In genomic region chr1:38611661-38612211, GRCh38 we compare ENCODE assay signal across 11 cellular contexts.
DNase-seq lines count a peak whose midpoint lies in the region; ATAC-seq lines count a peak whose summit lies in the region.
"Had no signal": no experiment of that assay in that cellular context is flagged by ENCODE, and none has a peak within 500 bp of the region (broad histone marks: within the 10 kb centered on the region; RNA-seq: fewer than 3 reads in every experiment).

No MANE protein-coding gene starts in this region.

- no peak for DNase-seq in activated naive CD4-positive, alpha-beta T cell treated with anti-CD3 and anti-CD28 coated beads, Interleukin-2, amount 10 ng/mL, durations not matched to agents 7 days and 5 days
- no peak for DNase-seq in activated naive CD4-positive, alpha-beta T cell treated with Interleukin-2 at 50 U/mL for 16 hours
- DNase-seq in NCI-H82 (lab: John Stamatoyannopoulos, UW) (peak; percentile 82), left kidney (ENCODE audit: low read depth, low spot score) (peak; percentile 26), activated T-cell treated with anti-CD3 and anti-CD28 coated beads for 4 hours (no peak)
- no peak for DNase-seq in activated CD4-positive, alpha-beta T cell treated with anti-CD3 and anti-CD28 coated beads, Interleukin-2, amount 50 U/mL, for 48 hours
- DNase-seq: NCI-H1048, NCI-H146, NCI-H446 treated with DMSO at 0.1 percent for 48 hours had no signal

- peaks cover 4% of the 10 kb centered on the region for H3K9me3 Mint-ChIP-seq in activated naive CD4-positive, alpha-beta T cell treated with anti-CD3 and anti-CD28 coated beads, Interleukin-2, amount 10 ng/mL, durations not matched to agents 7 days and 5 days

- peak overlapping the region; percentile 21 for H3K27ac Mint-ChIP-seq in activated naive CD4-positive, alpha-beta T cell treated with anti-CD3 and anti-CD28 coated beads, Interleukin-2, amount 10 ng/mL, durations not matched to agents 7 days and 5 days
- H3K27ac Mint-ChIP-seq: CD14-positive monocyte had no signal

- H3K4me1 Mint-ChIP-seq in activated naive CD4-positive, alpha-beta T cell treated with anti-CD3 and anti-CD28 coated beads, Interleukin-2, amount 10 ng/mL, durations not matched to agents 7 days and 5 days, result no peaks in the 10 kb centered on the region
- H3K4me1 Mint-ChIP-seq: CD14-positive monocyte had no signal

- H3K4me3 Mint-ChIP-seq in activated naive CD4-positive, alpha-beta T cell treated with anti-CD3 and anti-CD28 coated beads, Interleukin-2, amount 10 ng/mL, durations not matched to agents 7 days and 5 days, result no peak overlapping the region
- H3K4me3 Mint-ChIP-seq: CD14-positive monocyte had no signal

- H3K36me3 Mint-ChIP-seq in activated naive CD4-positive, alpha-beta T cell treated with anti-CD3 and anti-CD28 coated beads, Interleukin-2, amount 10 ng/mL, durations not matched to agents 7 days and 5 days, result no peaks in the 10 kb centered on the region
- H3K36me3 Mint-ChIP-seq: CD14-positive monocyte had no signal

- CTCF ChIA-PET in activated naive CD4-positive, alpha-beta T cell treated with anti-CD3 and anti-CD28 coated beads, Interleukin-2, amount 10 ng/mL, durations not matched to agents 7 days and 5 days (lab: Charles Lee), result no interaction called here

- no peak for ATAC-seq in GM19452 (IDR thresholded peaks at IDR 0.05; ENCODE audit: unreplicated experiment)

- H3K27me3 Mint-ChIP-seq in activated naive CD4-positive, alpha-beta T cell treated with anti-CD3 and anti-CD28 coated beads, Interleukin-2, amount 10 ng/mL, durations not matched to agents 7 days and 5 days, result peaks cover 28% of the 10 kb centered on the region

Comparison
In these comparisons a context has a peak if more than half of its experiments do, and no peak if none do; other contexts are left out.
1. DNase-seq: peak in NCI-H82 (single experiment) and left kidney (single experiment); none in activated naive CD4-positive, alpha-beta T cell treated with anti-CD3 and anti-CD28 coated beads, Interleukin-2, amount 10 ng/mL, durations not matched to agents 7 days and 5 days (single experiment), activated naive CD4-positive, alpha-beta T cell treated with Interleukin-2 at 50 U/mL for 16 hours (single experiment), activated CD4-positive, alpha-beta T cell treated with anti-CD3 and anti-CD28 coated beads, Interleukin-2, amount 50 U/mL, for 48 hours (0 of 2) and activated T-cell treated with anti-CD3 and anti-CD28 coated beads for 4 hours (single experiment).